In genomic region chr12:98515368-98516183, GRCh38 we compare ENCODE assay signal across 8 cellular contexts. TPM values are rescaled to one million over a fixed set of nuclear protein-coding genes. Genes with fewer than 3 reads are reported as not detected.
DNase-seq lines count a peak whose midpoint lies in the region; ATAC-seq and TF ChIP-seq lines count a peak whose summit lies in the region.

A gene with protein sequence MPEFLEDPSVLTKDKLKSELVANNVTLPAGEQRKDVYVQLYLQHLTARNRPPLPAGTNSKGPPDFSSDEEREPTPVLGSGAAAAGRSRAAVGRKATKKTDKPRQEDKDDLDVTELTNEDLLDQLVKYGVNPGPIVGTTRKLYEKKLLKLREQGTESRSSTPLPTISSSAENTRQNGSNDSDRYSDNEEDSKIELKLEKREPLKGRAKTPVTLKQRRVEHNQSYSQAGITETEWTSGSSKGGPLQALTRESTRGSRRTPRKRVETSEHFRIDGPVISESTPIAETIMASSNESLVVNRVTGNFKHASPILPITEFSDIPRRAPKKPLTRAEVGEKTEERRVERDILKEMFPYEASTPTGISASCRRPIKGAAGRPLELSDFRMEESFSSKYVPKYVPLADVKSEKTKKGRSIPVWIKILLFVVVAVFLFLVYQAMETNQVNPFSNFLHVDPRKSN (plus strand): TSS chr12:98515590. CDS start chr12:98515868, 278 bp downstream.

- ATAC-seq in GM19035 (IDR thresholded peaks at IDR 0.05; ENCODE audit: unreplicated experiment) (peak; percentile 76), HG03342 (IDR thresholded peaks at IDR 0.05; ENCODE audit: unreplicated experiment) (peak; percentile 77), activated B cell treated with CpG ODN at 0.5 μM for 24 hours (ENCODE audit: low read depth) (peak; percentile 70)

- H3K27ac Mint-ChIP-seq in activated B cell treated with CpG ODN at 0.5 μM for 24 hours (peak within 1 kb of the TSS; percentile 97), immature natural killer cell (peak within 1 kb of the TSS; percentile 97 to 99 (median 98))

- H3K36me3 Mint-ChIP-seq in activated B cell treated with CpG ODN at 0.5 μM for 24 hours (ENCODE audit: low read depth), result peaks cover 16% of the 10 kb centered on the region
- H3K36me3 Mint-ChIP-seq in immature natural killer cell, result peaks cover 0 to 3% (median 0%) of the 10 kb centered on the region in 3 donors

- H3K27me3 Mint-ChIP-seq in activated B cell treated with CpG ODN at 0.5 μM for 24 hours (no peaks in the 10 kb centered on the region), immature natural killer cell (ENCODE audit: low read depth in 3 of 3) (peaks cover 12 to 17% (median 17%) of the 10 kb centered on the region in 3 donors)

- H3K9me3 Mint-ChIP-seq in activated B cell treated with CpG ODN at 0.5 μM for 24 hours (no peaks in the 10 kb centered on the region), immature natural killer cell (no peaks in the 10 kb centered on the region)

- peak within 1 kb of the TSS; percentile 98 for H3K4me3 Mint-ChIP-seq in activated B cell treated with CpG ODN at 0.5 μM for 24 hours
- peak within 1 kb of the TSS; percentile 98 to 100 (median 100) for H3K4me3 Mint-ChIP-seq in immature natural killer cell

- CTCF ChIA-PET in activated B cell treated with CpG ODN at 0.5 μM for 24 hours (lab: Charles Lee), result interaction anchor here (0.6 to 5.4 kb wide), 9 partner anchors 8 to 131 kb away, joined by 3 to 101 read pairs (median 3); partner anchors contain the start of gene SLC25A3

- TF ChIP-seq CTCF in AG09319 (IDR thresholded peaks at IDR 0.05; ENCODE audit: low read depth, low read length), result no peak
- TF ChIP-seq CTCF in activated B cell treated with CpG ODN at 0.5 μM for 24 hours (IDR thresholded peaks at IDR 0.05), result no peak
- no peak for TF ChIP-seq CTCF in cardiac fibroblast (IDR thresholded peaks at IDR 0.05; ENCODE audit: low read depth, low read length)

- POLR2A ChIA-PET in activated B cell treated with CpG ODN at 0.5 μM for 24 hours (lab: Charles Lee), result interaction anchor here (1.1 to 4.5 kb wide), 10 partner anchors 9 to 129 kb away, joined by 4 to 71 read pairs (median 9); partner anchors contain the start of genes APAF1, IKBIP and SLC25A3

- DNase-seq in AG09319 (ENCODE audit: extremely low read depth, low read depth) (peak; percentile 75), NCI-H345 treated with DMSO at 0.1 percent for 48 hours (lab: John Stamatoyannopoulos, UW; ENCODE audit: unreplicated experiment) (peak; percentile 86), activated B cell treated with CpG ODN at 0.5 μM for 24 hours (peak; percentile 98), cardiac fibroblast (ENCODE audit: low read depth in 2 of 2) (peak; percentile 91 to 94), immature natural killer cell (peak; percentile 95), smooth muscle cell of the brain vasculature (ENCODE audit: low read depth, low spot score) (peak; percentile 78)

- H3K4me1 Mint-ChIP-seq in activated B cell treated with CpG ODN at 0.5 μM for 24 hours, result peaks cover 57% of the 10 kb centered on the region
- peaks cover 44 to 65% of the 10 kb centered on the region in 2 donors for H3K4me1 Mint-ChIP-seq in immature natural killer cell

- intact Hi-C loops in activated B cell treated with CpG ODN at 0.5 μM for 24 hours (cut with micrococcal nuclease), result loop anchor here (1.0 to 10.0 kb wide), 8 partner anchors 12 to 1941 kb away; partner anchors contain the start of genes APAF1 and SLC25A3

- H3K4me3 ChIP-seq in cardiac fibroblast (replicated peaks in 1 of 2; ENCODE audit: low read depth in 2 of 2, low read length in 2 of 2), result peak within 1 kb of the TSS; percentile 76 to 93

RNA-seq across cellular contexts. Expression of the gene that starts here (rescaled TPM):
- 115 and 116 TPM in 2 replicates for total RNA-seq in activated B cell treated with CpG ODN at 0.5 μM for 24 hours
- 10 to 100 TPM; 25.6 to 43.7 (median 35.9) TPM for polyA plus RNA-seq in immature natural killer cell

Comparison
In these comparisons a context has a peak if more than half of its experiments do, and no peak if none do; other contexts are left out.
1. Peak in every context shown above with its lines: DNase-seq, ATAC-seq and H3K4me3 ChIP-seq.